In genomic region chr4:174318829-174319764, GRCh38 we compare ENCODE assay signal across 1 cellular context.
TF ChIP-seq lines count a peak whose summit lies in the region.

No MANE protein-coding gene starts in this region.

TF ChIP-seq in endothelial cell of umbilical vein, 7 proteins besides CTCF, POLR2A, EP300 and RAD21:
- TF ChIP-seq MAX (IDR thresholded peaks at IDR 0.05; ENCODE audit: insufficient read depth, insufficient read length), result no peak
- TF ChIP-seq MYC (IDR thresholded peaks at IDR 0.05; ENCODE audit: low read depth, low read length), result no peak
- no peak for TF ChIP-seq JUN (IDR thresholded peaks at IDR 0.05; ENCODE audit: borderline replicate concordance, insufficient read depth, insufficient read length, low read depth)
- no peak for TF ChIP-seq EZH2 (IDR thresholded peaks at IDR 0.05; ENCODE audit: borderline replicate concordance, low read depth, low read length, severe bottlenecking)
- TF ChIP-seq GATA2 (IDR thresholded peaks at IDR 0.05; ENCODE audit: insufficient read depth, insufficient read length, low read depth, low read length), result no peak
- no peak for TF ChIP-seq FOS (IDR thresholded peaks at IDR 0.05; ENCODE audit: borderline replicate concordance, insufficient read depth, low read length)
- no peak for TF ChIP-seq POLR2AphosphoS5 (IDR thresholded peaks at IDR 0.05; ENCODE audit: insufficient read depth, low read depth, low read length)
